ENCODE assay signal across 1 cellular context in the genomic region with DNA sequence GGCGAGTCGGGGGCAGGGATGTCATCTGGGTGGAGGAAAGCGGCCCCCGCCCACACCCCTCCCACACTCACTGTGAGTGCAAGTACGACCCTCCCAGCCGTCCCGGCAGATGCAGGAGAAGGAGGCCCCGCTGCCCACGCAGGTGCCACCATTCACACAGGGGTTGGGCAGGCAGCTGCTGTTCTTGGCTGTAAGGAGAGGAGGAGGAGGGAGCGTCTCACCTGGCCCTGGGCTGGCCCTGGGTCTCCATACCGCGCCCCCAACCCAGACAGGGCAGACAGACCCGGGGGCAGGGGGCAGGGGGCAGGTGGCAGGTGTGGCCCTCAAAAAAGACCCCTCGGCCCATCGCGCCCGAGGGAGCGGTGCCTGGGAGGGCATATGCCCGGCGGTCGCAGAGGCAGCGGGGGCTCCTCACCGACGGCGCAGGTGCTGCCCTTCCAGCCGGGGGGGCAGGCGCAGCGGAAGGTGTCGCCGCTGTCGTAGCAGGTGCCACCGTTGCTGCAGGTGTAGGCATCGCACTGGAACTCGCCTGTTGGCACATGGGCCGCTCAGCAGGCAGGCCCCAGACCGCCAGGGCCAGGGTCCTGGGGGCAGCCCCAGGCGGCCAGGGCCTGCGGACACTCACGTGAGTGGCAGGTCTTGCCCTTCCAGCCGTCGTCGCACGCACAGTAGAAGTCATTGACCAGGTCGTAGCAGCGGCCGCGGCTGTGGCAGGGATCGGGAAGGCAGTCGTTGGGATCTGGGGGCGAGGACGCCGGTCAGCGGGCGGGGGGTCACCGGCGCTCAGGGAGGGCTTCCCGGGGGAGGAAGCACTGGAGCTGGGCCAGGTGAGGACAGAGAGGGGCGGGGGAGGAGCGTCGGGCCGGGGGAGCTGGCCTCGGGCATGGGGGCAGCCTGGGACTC.
A peak's percentile ranks its signal among the peaks of the same experiment; 100 is the strongest.
TF ChIP-seq lines count a peak whose summit lies in the region.

No MANE protein-coding gene starts in this region.

TF ChIP-seq in HEK293, 187 proteins besides CTCF, POLR2A, EP300 and RAD21:
- TF ChIP-seq ZNF148 (tag by site-specific recombination; IDR thresholded peaks at IDR 0.05; ENCODE audit: borderline replicate concordance) (no peak), BCL11B (tag by site-specific recombination; IDR thresholded peaks at IDR 0.05; ENCODE audit: low read depth) (0 out of 2 replicates have a peak, but pooled peaks have one; percentile 22), ZFHX2 (tag by site-specific recombination; conservative IDR thresholded peaks at IDR 0.05) (peak; percentile 76), BCL11A (tag by site-specific recombination; IDR thresholded peaks at IDR 0.05; ENCODE audit: low read depth) (0 out of 2 replicates have a peak, but pooled peaks have one; percentile 19), ZNF16 (tag by site-specific recombination; IDR thresholded peaks at IDR 0.05; ENCODE audit: low read depth) (no peak), EGR2 (tag by site-specific recombination; IDR thresholded peaks at IDR 0.05; ENCODE audit: low read depth) (peak; percentile 50), ZNF169 (tag by site-specific recombination; IDR thresholded peaks at IDR 0.05) (no peak)
